Comparison of ENCODE assay signal across 18 cellular contexts in the genomic region with DNA sequence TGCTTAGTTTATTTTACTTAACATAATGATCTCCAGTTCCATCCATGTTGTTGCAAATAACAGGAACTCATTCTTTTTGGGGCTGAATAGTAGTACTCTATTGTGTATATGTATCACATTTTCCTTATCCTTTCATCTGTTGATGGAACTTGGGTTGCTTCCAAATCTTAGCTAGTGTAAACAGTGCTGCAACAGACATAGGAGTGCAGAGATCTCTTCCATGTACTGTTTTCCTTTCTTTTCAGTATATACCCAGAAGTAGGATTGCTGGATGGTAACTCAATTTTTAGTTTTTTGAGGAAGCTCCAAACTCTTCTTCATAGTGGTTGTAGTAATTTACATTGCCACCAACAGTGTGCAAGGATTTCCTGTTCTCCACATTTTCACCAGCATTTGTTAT.
"Had no signal": no experiment of that assay in that cellular context is flagged by ENCODE, and none has a peak within 500 bp of the region (broad histone marks: within the 10 kb centered on the region; RNA-seq: fewer than 3 reads in every experiment).

No MANE protein-coding gene starts in this region.

- H3K27ac ChIP-seq: body of pancreas, foreskin keratinocyte, prostate gland, right atrium auricular region, suprapubic skin, vagina had no signal

- H3K4me3 ChIP-seq: body of pancreas, lung, prostate gland, right atrium auricular region, suprapubic skin, vagina had no signal

- H3K36me3 ChIP-seq: prostate gland, right atrium auricular region, suprapubic skin, vagina had no signal

- H3K9me3 ChIP-seq: body of pancreas, prostate gland, right atrium auricular region, suprapubic skin, vagina had no signal

- DNase-seq: activated CD4-positive, alpha-beta T cell treated with anti-CD3 and anti-CD28 coated beads, Interleukin-2, amount 10 ng/mL, durations not matched to agents 7 days and 5 days; activated CD8-positive, alpha-beta T cell treated with anti-CD3 and anti-CD28 coated beads, Interleukin-2, amount 10 ng/mL, durations not matched to agents 7 days and 5 days; activated naive CD4-positive, alpha-beta T cell treated with anti-CD3 and anti-CD28 coated beads for 36 hours; activated T-cell treated with anti-CD3 and anti-CD28 coated beads, Interleukin-2, amount 50 U/mL, for 4 hours; body of pancreas; caudate nucleus; endodermal cell; foreskin keratinocyte; glutamatergic neuron; hypothalamus; nephron progenitor cell; stimulated activated naive CD8-positive, alpha-beta T cell treated with anti-CD3 and anti-CD28 coated beads, Interleukin-15, amount 100 ng/mL, for 72 hours; trophoblast cell had no signal

- H3K27me3 ChIP-seq: body of pancreas, right atrium auricular region, suprapubic skin, vagina had no signal

- H3K4me1 ChIP-seq: body of pancreas, foreskin keratinocyte, prostate gland, right atrium auricular region, suprapubic skin, vagina had no signal
